ENCODE assay signal across 19 cellular contexts in the genomic region with DNA sequence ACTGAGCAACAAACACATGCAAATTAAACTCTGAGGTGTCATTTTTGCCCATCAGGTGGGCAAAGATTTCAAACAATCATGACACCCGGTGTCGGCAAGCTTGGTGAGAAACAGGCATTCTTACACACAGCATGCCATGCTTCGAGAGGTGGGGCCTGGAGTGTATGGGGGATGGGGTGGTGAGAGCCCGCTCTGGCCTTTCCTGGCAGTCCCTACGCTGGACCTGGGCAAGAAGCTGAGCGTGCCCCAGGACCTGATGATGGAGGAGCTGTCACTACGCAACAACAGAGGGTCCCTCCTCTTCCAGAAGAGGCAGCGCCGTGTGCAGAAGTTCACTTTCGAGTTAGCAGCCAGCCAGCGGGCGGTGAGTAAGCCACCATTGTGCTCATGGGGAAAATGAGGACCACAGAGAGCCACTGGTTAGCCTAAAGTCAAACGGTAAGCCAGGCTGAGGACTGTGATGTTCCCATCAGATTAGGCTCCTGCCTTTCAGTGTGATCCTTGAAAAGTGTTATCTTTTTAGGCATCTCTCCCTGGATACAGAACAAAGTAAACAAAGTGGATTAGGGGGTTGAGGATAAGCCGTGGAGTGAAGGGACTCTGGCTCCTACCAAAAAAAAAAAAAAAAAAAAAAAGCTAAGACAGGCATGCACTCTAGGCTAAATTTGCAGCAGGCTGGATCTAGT. TPM values are rescaled to one million over a fixed set of nuclear protein-coding genes. Genes with fewer than 3 reads are reported as not detected.
DNase-seq lines count a peak whose midpoint lies in the region; ATAC-seq and TF ChIP-seq lines count a peak whose summit lies in the region.
"Had no signal": no experiment of that assay in that cellular context is flagged by ENCODE, and none has a peak within 500 bp of the region (broad histone marks: within the 10 kb centered on the region; RNA-seq: fewer than 3 reads in every experiment).

No MANE protein-coding gene starts in this region.

- ATAC-seq in activated T-cell treated with anti-CD3 and anti-CD28 coated beads, Interleukin-2, amount 50 U/mL, for 4 hours: no peak
- ATAC-seq in psoas muscle (peak in 1 of 4 donors; percentile 39), HG02884 (IDR thresholded peaks at IDR 0.05; ENCODE audit: unreplicated experiment) (no peak)
- ATAC-seq: upper lobe of right lung had no signal

- intact Hi-C loops in esophagus muscularis mucosa (cut with DNase I) (no loop called here), psoas muscle (cut with DNase I) (loop anchor here in 1 of 2 donors (5.0 kb wide), 1 partner anchor 108 kb away; no protein-coding TSS in a partner anchor), esophagus squamous epithelium (cut with DNase I) (no loop called here)

- no peaks in the 10 kb centered on the region for H3K9me3 ChIP-seq in esophagus muscularis mucosa
- no peaks in the 10 kb centered on the region for H3K9me3 ChIP-seq in psoas muscle
- H3K9me3 ChIP-seq in esophagus squamous epithelium: no peaks in the 10 kb centered on the region
- H3K9me3 ChIP-seq: upper lobe of right lung had no signal

- peaks cover 26 to 35% (median 34%) of the 10 kb centered on the region in 4 donors for H3K4me1 ChIP-seq in esophagus muscularis mucosa
- H3K4me1 ChIP-seq in psoas muscle: peaks cover 47% of the 10 kb centered on the region
- peaks cover 7 to 37% (median 30%) of the 10 kb centered on the region in 3 donors for H3K4me1 ChIP-seq in esophagus squamous epithelium

- H3K36me3 Mint-ChIP-seq in activated T-cell treated with anti-CD3 and anti-CD28 coated beads, Interleukin-2, amount 50 U/mL, for 4 hours (ENCODE audit: insufficient read depth): no peaks in the 10 kb centered on the region

- no peaks in the 10 kb centered on the region for H3K9me3 Mint-ChIP-seq in activated T-cell treated with anti-CD3 and anti-CD28 coated beads, Interleukin-2, amount 50 U/mL, for 4 hours
- H3K9me3 Mint-ChIP-seq: IgD-negative memory B cell had no signal

- H3K27me3 ChIP-seq in esophagus muscularis mucosa: peaks cover 0 to 18% (median 9%) of the 10 kb centered on the region in 4 donors
- no peaks in the 10 kb centered on the region for H3K27me3 ChIP-seq in psoas muscle (ENCODE audit: insufficient read depth in 3 of 3, low read length in 2 of 3)
- H3K27me3 ChIP-seq in esophagus squamous epithelium: peaks cover 0 to 13% (median 0%) of the 10 kb centered on the region in 4 donors
- H3K27me3 ChIP-seq: upper lobe of right lung had no signal

- H3K4me3 Mint-ChIP-seq in activated T-cell treated with anti-CD3 and anti-CD28 coated beads, Interleukin-2, amount 50 U/mL, for 4 hours: peak overlapping the region; percentile 42

- H3K4me3 ChIP-seq in esophagus muscularis mucosa: no peak overlapping the region
- H3K4me3 ChIP-seq in psoas muscle: no peak overlapping the region
- no peak overlapping the region for H3K4me3 ChIP-seq in esophagus squamous epithelium
- H3K4me3 ChIP-seq: lung, upper lobe of right lung had no signal

- peaks cover 10% of the 10 kb centered on the region for H3K4me1 Mint-ChIP-seq in activated T-cell treated with anti-CD3 and anti-CD28 coated beads, Interleukin-2, amount 50 U/mL, for 4 hours (ENCODE audit: low read depth)

- H3K36me3 ChIP-seq in esophagus muscularis mucosa: no peaks in the 10 kb centered on the region
- H3K36me3 ChIP-seq in psoas muscle (ENCODE audit: insufficient read depth in 1 of 2, low read depth in 1 of 2): no peaks in the 10 kb centered on the region
- no peaks in the 10 kb centered on the region for H3K36me3 ChIP-seq in esophagus squamous epithelium
- H3K36me3 ChIP-seq: upper lobe of right lung had no signal

- TF ChIP-seq CTCF in esophagus muscularis mucosa (IDR thresholded peaks at IDR 0.05): no peak
- no peak for TF ChIP-seq CTCF in psoas muscle (IDR thresholded peaks at IDR 0.05)
- TF ChIP-seq CTCF in esophagus squamous epithelium (IDR thresholded peaks at IDR 0.05): no peak

- peaks cover 27% of the 10 kb centered on the region for H3K27me3 Mint-ChIP-seq in activated T-cell treated with anti-CD3 and anti-CD28 coated beads, Interleukin-2, amount 50 U/mL, for 4 hours (ENCODE audit: low read depth)

- no peak for TF ChIP-seq EP300 in esophagus muscularis mucosa (IDR thresholded peaks at IDR 0.05)

- H3K27ac ChIP-seq in esophagus muscularis mucosa (replicated peaks in 1 of 4) (no peak overlapping the region), psoas muscle (peak overlapping the region; percentile 92), esophagus squamous epithelium (no peak overlapping the region)
- H3K27ac ChIP-seq: epithelial cell of prostate, upper lobe of right lung had no signal

- DNase-seq in activated T-cell treated with anti-CD3 and anti-CD28 coated beads, Interleukin-2, amount 50 U/mL, for 4 hours: no peak
- DNase-seq in activated T-cell treated with anti-CD3 and anti-CD28 coated beads, Interleukin-2, amount 50 U/mL, for 1 hour: no peak
- DNase-seq in NCI-H82 (lab: John Stamatoyannopoulos, UW) (peak; percentile 77), esophagus muscularis mucosa (ENCODE audit: extremely low spot score) (peak; percentile 53), psoas muscle (no peak), esophagus squamous epithelium (lab: John Stamatoyannopoulos, UW) (no peak), GM03348 (ENCODE audit: low spot score) (no peak)
- DNase-seq: activated CD4-positive, alpha-beta T cell treated with anti-CD3 and anti-CD28 coated beads for 4 hours; activated naive CD4-positive, alpha-beta T cell treated with anti-CD3 and anti-CD28 coated beads, Interleukin-2, amount 50 U/mL, for 16 hours; DMS153; hippocampal formation; NCI-H1105 treated with DMSO at 0.1 percent for 48 hours; NCI-H226; stimulated activated CD4-positive, alpha-beta T cell treated with anti-CD3 and anti-CD28 coated beads, Interleukin-15, amount 100 ng/mL, for 24 hours; upper lobe of right lung had no signal

- no peak for TF ChIP-seq POLR2A in esophagus muscularis mucosa (IDR thresholded peaks at IDR 0.05; ENCODE audit: low read depth)
- TF ChIP-seq POLR2A in esophagus squamous epithelium (IDR thresholded peaks at IDR 0.05): no peak

- WGBS in esophagus muscularis mucosa: 91% methylated on average over 12 of the region's 14 CpGs
- WGBS in psoas muscle, 3 donors: 74 to 89% (median 75%) methylated on average over 14 of the region's 14 CpGs
- WGBS in esophagus squamous epithelium, 2 donors: 77 to 78% methylated on average over 8 to 11 of the region's 14 CpGs

RNA-seq across cellular contexts. Expression of gene MYOZ3, which starts 9.4 kb away (rescaled TPM):
- under 1 TPM in 2 of 3 donors, not detected in 1; 0.21 to 0.86 TPM for total RNA-seq in activated T-cell treated with anti-CD3 and anti-CD28 coated beads, Interleukin-2, amount 50 U/mL, for 4 hours
- total RNA-seq in esophagus muscularis mucosa (1 to 10 TPM in 1 of 4 donors, under 1 TPM in 2, not detected in 1; 0.17 to 1.2 (median 0.46) TPM), psoas muscle (100 to 1,000 TPM in 1 of 4 donors, 10 to 100 TPM in 3; 29.7 to 110 (median 31.7) TPM), esophagus squamous epithelium (under 1 TPM in 1 of 4 donors, not detected in 3; under 0.01 TPM)
- polyA plus RNA-seq in psoas muscle: 10 to 100 TPM in 2 of 3 donors, 1 to 10 TPM in 1; 3.0 to 14.5 (median 14.5) TPM
- polyA plus RNA-seq: IgD-negative memory B cell had no signal

RNA-seq across cellular contexts. Expression of gene SYNPO, which starts 30.0 kb away (rescaled TPM):
- 1 to 10 TPM in 1 of 3 donors, under 1 TPM in 2; 0.56 to 1.4 (median 0.79) TPM for total RNA-seq in activated T-cell treated with anti-CD3 and anti-CD28 coated beads, Interleukin-2, amount 50 U/mL, for 4 hours
- total RNA-seq in esophagus muscularis mucosa (10 to 100 TPM; 20.4 to 54.0 (median 39.3) TPM), psoas muscle (100 to 1,000 TPM; 447 to 745 (median 673) TPM), esophagus squamous epithelium (1 to 10 TPM; 2.5 to 8.8 (median 5.6) TPM)
- 100 to 1,000 TPM; 136 to 855 (median 503) TPM for polyA plus RNA-seq in psoas muscle

RNA-seq across cellular contexts. Expression of gene RBM22, which starts 30.4 kb away (rescaled TPM):
- total RNA-seq in activated T-cell treated with anti-CD3 and anti-CD28 coated beads, Interleukin-2, amount 50 U/mL, for 4 hours: 10 to 100 TPM; 81.6 to 92.7 (median 86.5) TPM
- total RNA-seq in esophagus muscularis mucosa (10 to 100 TPM; 20.8 to 31.3 (median 22.7) TPM), psoas muscle (10 to 100 TPM; 23.5 to 28.6 (median 27.3) TPM), esophagus squamous epithelium (10 to 100 TPM; 22.8 to 38.4 (median 28.8) TPM)
- polyA plus RNA-seq in psoas muscle: 10 to 100 TPM; 17.2 to 29.9 (median 21.1) TPM

Comparison
In these comparisons a context has a peak if more than half of its experiments do, and no peak if none do; other contexts are left out.
1. DNase-seq: peak in NCI-H82 (single experiment) and esophagus muscularis mucosa (single experiment); none in activated T-cell treated with anti-CD3 and anti-CD28 coated beads, Interleukin-2, amount 50 U/mL, for 4 hours (single experiment), activated T-cell treated with anti-CD3 and anti-CD28 coated beads, Interleukin-2, amount 50 U/mL, for 1 hour (single experiment), psoas muscle (0 of 2), esophagus squamous epithelium (single experiment) and GM03348 (single experiment).
2. RNA of gene MYOZ3, which starts 9.4 kb away (total RNA-seq): 29.7 to 110 TPM in psoas muscle; 0.17 to 1.2 TPM in esophagus muscularis mucosa, 0.21 to 0.86 TPM in activated T-cell treated with anti-CD3 and anti-CD28 coated beads, Interleukin-2, amount 50 U/mL, for 4 hours and under 0.01 TPM in esophagus squamous epithelium; every median in the first group is over 10 times any median in the second.
3. RNA of gene SYNPO, which starts 30.0 kb away (total RNA-seq): 447 to 745 TPM in psoas muscle; 20.4 to 54.0 TPM in esophagus muscularis mucosa, 2.5 to 8.8 TPM in esophagus squamous epithelium and 0.56 to 1.4 TPM in activated T-cell treated with anti-CD3 and anti-CD28 coated beads, Interleukin-2, amount 50 U/mL, for 4 hours; every median in the first group is over 4 times any median in the second.